ENCODE assay signal across 7 cellular contexts in genomic region chr5:141637266-141637692, GRCh38. TPM values are rescaled to one million over a fixed set of nuclear protein-coding genes. Genes with fewer than 3 reads are reported as not detected.
A peak's percentile ranks its signal among the peaks of the same experiment; 100 is the strongest.
DNase-seq lines count a peak whose midpoint lies in the region; ATAC-seq, FAIRE-seq and TF ChIP-seq lines count a peak whose summit lies in the region.

No MANE protein-coding gene starts in this region.

- H3K4me3 Mint-ChIP-seq in astrocyte (ENCODE audit: unreplicated experiment) = peak overlapping the region; percentile 87

- peak overlapping the region; percentile 98 for H3K4me2 ChIP-seq in astrocyte (ENCODE audit: low read length)

- H3K36me3 Mint-ChIP-seq in astrocyte (ENCODE audit: low read depth, unreplicated experiment) = peaks cover 11% of the 10 kb centered on the region

- ATAC-seq in GM18907 (IDR thresholded peaks at IDR 0.05; ENCODE audit: unreplicated experiment) = peak; percentile 29
- ATAC-seq in HG02938 (IDR thresholded peaks at IDR 0.05; ENCODE audit: unreplicated experiment) = peak; percentile 14
- peak; percentile 40 for ATAC-seq in SK-N-SH treated with all-trans-retinoic acid at 6 μM for 48 hours

- H3K27me3 Mint-ChIP-seq in astrocyte (ENCODE audit: low read depth, unreplicated experiment) = no peaks in the 10 kb centered on the region

- H3K4me1 Mint-ChIP-seq in astrocyte (ENCODE audit: low read depth, unreplicated experiment) = peaks cover 21% of the 10 kb centered on the region

- peaks cover 43% of the 10 kb centered on the region for H3K79me2 ChIP-seq in astrocyte (ENCODE audit: insufficient read depth, low read length)

- TF ChIP-seq CTCF in astrocyte (IDR thresholded peaks at IDR 0.05; ENCODE audit: insufficient read depth, low read depth, low read length) = no peak

- peak overlapping the region; percentile 93 for H3K9ac ChIP-seq in astrocyte (ENCODE audit: low read length)

- peak overlapping the region; percentile 2 for H3K27ac ChIP-seq in astrocyte (ENCODE audit: low read depth, low read length)

- H3K9me3 Mint-ChIP-seq in astrocyte (ENCODE audit: unreplicated experiment) = no peaks in the 10 kb centered on the region

- H3K4me3 ChIP-seq in astrocyte (ENCODE audit: insufficient read depth, low read depth, low read length) = peak overlapping the region; percentile 95

- FAIRE-seq in astrocyte (lab: Jason Lieb, UNC) = no peak

- H3K27me3 ChIP-seq in astrocyte (ENCODE audit: insufficient read depth, low read length) = no peaks in the 10 kb centered on the region

- H4K20me1 ChIP-seq in astrocyte (ENCODE audit: insufficient read depth, low read length) = peaks cover 60% of the 10 kb centered on the region

- H3K36me3 ChIP-seq in astrocyte (ENCODE audit: insufficient read depth, low read length) = peaks cover 2% of the 10 kb centered on the region

- peaks cover 20% of the 10 kb centered on the region for H3K4me1 ChIP-seq in astrocyte (ENCODE audit: insufficient read depth, low read length)

- H3K9me3 ChIP-seq in astrocyte (ENCODE audit: insufficient read depth, low read depth, low read length) = no peaks in the 10 kb centered on the region

- no peak overlapping the region for H3K27ac Mint-ChIP-seq in astrocyte (ENCODE audit: unreplicated experiment)

- H2AFZ ChIP-seq in astrocyte (ENCODE audit: low read depth, low read length) = peak overlapping the region; percentile 89

- DNase-seq in astrocyte (ENCODE audit: low read depth) (no peak), iPS-NIHi11 (ENCODE audit: low spot score) (peak; percentile 55), NCI-H446 treated with DMSO at 0.1 percent for 48 hours (lab: John Stamatoyannopoulos, UW) (no peak)
- peak; percentile 37 to 48 for DNase-seq in stimulated activated CD4-positive, alpha-beta T cell treated with anti-CD3 and anti-CD28 coated beads, Interleukin-2, amount 100 ng/mL, for 48 hours

TF ChIP-seq in SK-N-SH treated with all-trans-retinoic acid at 6 μM for 48 hours, 23 proteins besides CTCF, POLR2A, EP300 and RAD21:
- no peak for TF ChIP-seq ZFP30 (CRISPR knock-in tag; IDR thresholded peaks at IDR 0.05)
- no peak for TF ChIP-seq ESRRG (CRISPR knock-in tag; IDR thresholded peaks at IDR 0.05)
- no peak for TF ChIP-seq ZNF8 (CRISPR knock-in tag; IDR thresholded peaks at IDR 0.05)
- no peak for TF ChIP-seq ZNF565 (CRISPR knock-in tag; conservative IDR thresholded peaks at IDR 0.05; ENCODE audit: low read depth)
- no peak for TF ChIP-seq OSR1 (CRISPR knock-in tag; IDR thresholded peaks at IDR 0.05)
- TF ChIP-seq CREB5 (CRISPR knock-in tag; IDR thresholded peaks at IDR 0.05; ENCODE audit: low read depth) = no peak
- no peak for TF ChIP-seq PPARA (CRISPR knock-in tag; IDR thresholded peaks at IDR 0.05; ENCODE audit: borderline replicate concordance)
- TF ChIP-seq, protein P1, sequence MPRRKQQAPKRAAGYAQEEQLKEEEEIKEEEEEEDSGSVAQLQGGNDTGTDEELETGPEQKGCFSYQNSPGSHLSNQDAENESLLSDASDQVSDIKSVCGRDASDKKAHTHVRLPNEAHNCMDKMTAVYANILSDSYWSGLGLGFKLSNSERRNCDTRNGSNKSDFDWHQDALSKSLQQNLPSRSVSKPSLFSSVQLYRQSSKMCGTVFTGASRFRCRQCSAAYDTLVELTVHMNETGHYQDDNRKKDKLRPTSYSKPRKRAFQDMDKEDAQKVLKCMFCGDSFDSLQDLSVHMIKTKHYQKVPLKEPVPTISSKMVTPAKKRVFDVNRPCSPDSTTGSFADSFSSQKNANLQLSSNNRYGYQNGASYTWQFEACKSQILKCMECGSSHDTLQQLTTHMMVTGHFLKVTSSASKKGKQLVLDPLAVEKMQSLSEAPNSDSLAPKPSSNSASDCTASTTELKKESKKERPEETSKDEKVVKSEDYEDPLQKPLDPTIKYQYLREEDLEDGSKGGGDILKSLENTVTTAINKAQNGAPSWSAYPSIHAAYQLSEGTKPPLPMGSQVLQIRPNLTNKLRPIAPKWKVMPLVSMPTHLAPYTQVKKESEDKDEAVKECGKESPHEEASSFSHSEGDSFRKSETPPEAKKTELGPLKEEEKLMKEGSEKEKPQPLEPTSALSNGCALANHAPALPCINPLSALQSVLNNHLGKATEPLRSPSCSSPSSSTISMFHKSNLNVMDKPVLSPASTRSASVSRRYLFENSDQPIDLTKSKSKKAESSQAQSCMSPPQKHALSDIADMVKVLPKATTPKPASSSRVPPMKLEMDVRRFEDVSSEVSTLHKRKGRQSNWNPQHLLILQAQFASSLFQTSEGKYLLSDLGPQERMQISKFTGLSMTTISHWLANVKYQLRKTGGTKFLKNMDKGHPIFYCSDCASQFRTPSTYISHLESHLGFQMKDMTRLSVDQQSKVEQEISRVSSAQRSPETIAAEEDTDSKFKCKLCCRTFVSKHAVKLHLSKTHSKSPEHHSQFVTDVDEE (CRISPR knock-in tag; IDR thresholded peaks at IDR 0.05) = no peak
- TF ChIP-seq, protein P2, sequence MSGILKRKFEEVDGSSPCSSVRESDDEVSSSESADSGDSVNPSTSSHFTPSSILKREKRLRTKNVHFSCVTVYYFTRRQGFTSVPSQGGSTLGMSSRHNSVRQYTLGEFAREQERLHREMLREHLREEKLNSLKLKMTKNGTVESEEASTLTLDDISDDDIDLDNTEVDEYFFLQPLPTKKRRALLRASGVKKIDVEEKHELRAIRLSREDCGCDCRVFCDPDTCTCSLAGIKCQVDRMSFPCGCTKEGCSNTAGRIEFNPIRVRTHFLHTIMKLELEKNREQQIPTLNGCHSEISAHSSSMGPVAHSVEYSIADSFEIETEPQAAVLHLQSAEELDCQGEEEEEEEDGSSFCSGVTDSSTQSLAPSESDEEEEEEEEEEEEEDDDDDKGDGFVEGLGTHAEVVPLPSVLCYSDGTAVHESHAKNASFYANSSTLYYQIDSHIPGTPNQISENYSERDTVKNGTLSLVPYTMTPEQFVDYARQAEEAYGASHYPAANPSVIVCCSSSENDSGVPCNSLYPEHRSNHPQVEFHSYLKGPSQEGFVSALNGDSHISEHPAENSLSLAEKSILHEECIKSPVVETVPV (CRISPR knock-in tag; IDR thresholded peaks at IDR 0.05) = no peak
- TF ChIP-seq BACH2 (CRISPR knock-in tag; IDR thresholded peaks at IDR 0.05; ENCODE audit: borderline replicate concordance) = no peak
- TF ChIP-seq TOX (CRISPR knock-in tag; IDR thresholded peaks at IDR 0.05; ENCODE audit: borderline replicate concordance) = no peak
- TF ChIP-seq CSDC2 (CRISPR knock-in tag; IDR thresholded peaks at IDR 0.05) = no peak
- no peak for TF ChIP-seq TCF4 (CRISPR knock-in tag; IDR thresholded peaks at IDR 0.05; ENCODE audit: borderline replicate concordance)
- TF ChIP-seq POU6F1 (CRISPR knock-in tag; IDR thresholded peaks at IDR 0.05; ENCODE audit: borderline replicate concordance, low read depth) = no peak
- TF ChIP-seq ARNTL (CRISPR knock-in tag; IDR thresholded peaks at IDR 0.05; ENCODE audit: borderline replicate concordance, low read depth) = no peak
- TF ChIP-seq GLIS3 (CRISPR knock-in tag; IDR thresholded peaks at IDR 0.05) = no peak

RNA-seq across cellular contexts. Expression of gene RELL2, which starts 0.5 kb away (rescaled TPM):
- total RNA-seq in astrocyte = 12.2 and 12.9 TPM in 2 replicates

RNA-seq across cellular contexts. Expression of gene HDAC3, which starts 0.6 kb away (rescaled TPM):
- 60.7 and 63.8 TPM in 2 replicates for total RNA-seq in astrocyte

RNA-seq across cellular contexts. Expression of gene FCHSD1, which starts 13.9 kb away (rescaled TPM):
- 39.4 and 40.6 TPM in 2 replicates for total RNA-seq in astrocyte

RNA-seq across cellular contexts. Expression of gene DIAPH1, which starts 18.5 kb away (rescaled TPM):
- 63.5 and 78.8 TPM in 2 replicates for total RNA-seq in astrocyte

RNA-seq across cellular contexts. Expression of gene ARAP3, which starts 44.8 kb away (rescaled TPM):
- total RNA-seq in astrocyte = 14.9 and 17.4 TPM in 2 replicates

Comparison
In these comparisons a context has a peak if more than half of its experiments do, and no peak if none do; other contexts are left out.
1. DNase-seq: peak in iPS-NIHi11 (single experiment) and stimulated activated CD4-positive, alpha-beta T cell treated with anti-CD3 and anti-CD28 coated beads, Interleukin-2, amount 100 ng/mL, for 48 hours (2 of 2); none in astrocyte (single experiment) and NCI-H446 treated with DMSO at 0.1 percent for 48 hours (single experiment).
2. Peak in every context shown above with its lines, with median percentiles within 50 percentile points of each other: ATAC-seq.